Comparison of ENCODE assay signal across 8 cellular contexts in the genomic region with DNA sequence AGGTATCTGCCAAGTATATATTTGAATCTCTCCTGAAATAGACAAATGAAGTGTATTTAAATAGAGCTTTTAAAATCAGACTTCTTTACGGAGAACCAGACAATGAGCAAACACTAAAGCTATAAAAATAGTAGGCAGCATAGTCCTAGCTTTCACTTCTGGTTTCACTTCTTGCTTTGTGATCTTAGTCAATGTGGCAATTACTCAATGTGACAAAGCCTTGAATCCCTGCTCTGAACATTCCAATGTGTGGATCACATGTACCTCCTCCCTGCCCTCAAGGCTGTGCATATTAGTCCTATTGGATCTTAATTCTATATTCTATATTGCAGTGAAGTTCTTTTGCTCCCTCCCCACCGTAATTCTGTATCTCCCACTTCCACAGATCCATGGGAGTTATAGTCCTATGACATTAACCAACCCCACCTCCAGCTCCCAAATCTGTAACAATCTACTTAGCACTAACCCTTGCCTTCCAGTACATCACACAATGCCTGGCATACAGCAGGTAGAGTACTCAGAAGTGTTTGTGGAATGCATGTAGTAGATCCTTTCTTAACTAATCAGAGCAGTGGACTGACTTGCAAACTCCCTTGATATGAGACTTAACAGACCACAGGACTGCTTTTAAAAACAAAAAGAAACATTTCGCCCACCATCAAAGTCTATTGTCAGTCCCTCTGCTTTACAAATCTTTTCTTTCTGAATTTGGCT. TPM values are rescaled to one million over a fixed set of nuclear protein-coding genes. Genes with fewer than 3 reads are reported as not detected.
DNase-seq lines count a peak whose midpoint lies in the region; ATAC-seq, FAIRE-seq and TF ChIP-seq lines count a peak whose summit lies in the region.

No MANE protein-coding gene starts in this region.

- H3K4me1 ChIP-seq in RWPE2 (ENCODE audit: insufficient read depth, poor library complexity, severe bottlenecking) = peaks cover 31% of the 10 kb centered on the region
- H3K4me1 ChIP-seq in gastroesophageal sphincter = peaks cover 4 to 35% (median 10%) of the 10 kb centered on the region in 3 donors

- peaks cover 0 to 4% of the 10 kb centered on the region in 2 donors for H3K36me3 Mint-ChIP-seq in stimulated activated naive B cell treated with anti-CD40 and anti-IgM and Interleukin-4, amounts not matched to agents 10 μg/mL and 1 μg/mL and 100 μg/mL, for 72 hours

- no peaks in the 10 kb centered on the region for H3K9me3 Mint-ChIP-seq in stimulated activated naive B cell treated with anti-CD40 and anti-IgM and Interleukin-4, amounts not matched to agents 10 μg/mL and 1 μg/mL and 100 μg/mL, for 72 hours

- H3K27me3 Mint-ChIP-seq in stimulated activated naive B cell treated with anti-CD40 and anti-IgM and Interleukin-4, amounts not matched to agents 10 μg/mL and 1 μg/mL and 100 μg/mL, for 72 hours = no peaks in the 10 kb centered on the region

- 47 to 62% methylated on average over 3 of the region's 3 CpGs for whole genome bisulfite sequencing in gastroesophageal sphincter (ENCODE audit: low coverage in 1 of 2), 2 donors

- peak overlapping the region; percentile 47 for H3K27ac ChIP-seq in RWPE2 (ENCODE audit: poor library complexity, severe bottlenecking)
- peak overlapping the region in 2 of 4 donors; percentile 9 to 20 for H3K27ac ChIP-seq in gastroesophageal sphincter

- no peak for TF ChIP-seq POLR2A in gastroesophageal sphincter (IDR thresholded peaks at IDR 0.05)

- H3K36me3 ChIP-seq in RWPE2 (ENCODE audit: low read depth) = no peaks in the 10 kb centered on the region
- H3K36me3 ChIP-seq in gastroesophageal sphincter = no peaks in the 10 kb centered on the region

- no peaks in the 10 kb centered on the region for H3K27me3 ChIP-seq in RWPE2 (ENCODE audit: insufficient read depth, poor library complexity, severe bottlenecking)
- H3K27me3 ChIP-seq in gastroesophageal sphincter = no peaks in the 10 kb centered on the region

- peak overlapping the region; percentile 16 for H3K27ac Mint-ChIP-seq in stimulated activated naive B cell treated with anti-CD40 and anti-IgM and Interleukin-4, amounts not matched to agents 10 μg/mL and 1 μg/mL and 100 μg/mL, for 72 hours

- no peak for FAIRE-seq in frontal cortex (lab: Jason Lieb, UNC)

- ATAC-seq in GM19025 (IDR thresholded peaks at IDR 0.05; ENCODE audit: low read depth, unreplicated experiment) (peak; percentile 73), HG03108 (IDR thresholded peaks at IDR 0.05; ENCODE audit: unreplicated experiment) (peak; percentile 71), RWPE2 (ENCODE audit: low read depth) (peak; percentile 71), gastroesophageal sphincter (peak; percentile 73)
- ATAC-seq in stimulated activated naive B cell treated with anti-CD40 and anti-IgM and Interleukin-4, amounts not matched to agents 10 μg/mL and 1 μg/mL and 100 μg/mL, for 72 hours (replicated peaks) = peak; percentile 31 to 52

- DNase-seq in Ammon's horn (ENCODE audit: low spot score) (peak; percentile 55), RWPE2 (ENCODE audit: low spot score) (no peak), frontal cortex (ENCODE audit: low spot score in 2 of 2) (no peak), activated gamma-delta T cell treated with Interleukin-2 at 50 U/mL for 16 hours (no peak)
- DNase-seq in stimulated activated naive B cell treated with anti-CD40 and anti-IgM and Interleukin-4, amounts not matched to agents 10 μg/mL and 1 μg/mL and 100 μg/mL, for 72 hours = no peak

- no peaks in the 10 kb centered on the region for H3K9me3 ChIP-seq in RWPE2 (ENCODE audit: severe bottlenecking)
- no peaks in the 10 kb centered on the region for H3K9me3 ChIP-seq in gastroesophageal sphincter

- TF ChIP-seq CTCF in RWPE2 (IDR thresholded peaks at IDR 0.05; ENCODE audit: poor library complexity, severe bottlenecking) = no peak
- TF ChIP-seq CTCF in gastroesophageal sphincter (IDR thresholded peaks at IDR 0.05) = no peak

- H3K4me3 Mint-ChIP-seq in stimulated activated naive B cell treated with anti-CD40 and anti-IgM and Interleukin-4, amounts not matched to agents 10 μg/mL and 1 μg/mL and 100 μg/mL, for 72 hours = peak overlapping the region; percentile 56 to 66

- no peak overlapping the region for H3K4me3 ChIP-seq in RWPE2 (ENCODE audit: severe bottlenecking)
- H3K4me3 ChIP-seq in gastroesophageal sphincter = no peak overlapping the region

- no peak for TF ChIP-seq EP300 in gastroesophageal sphincter (IDR thresholded peaks at IDR 0.05)

- H3K4me1 Mint-ChIP-seq in stimulated activated naive B cell treated with anti-CD40 and anti-IgM and Interleukin-4, amounts not matched to agents 10 μg/mL and 1 μg/mL and 100 μg/mL, for 72 hours = peaks cover 43 to 69% of the 10 kb centered on the region in 2 donors

RNA-seq across cellular contexts. Expression of a gene that starts 24.3 kb away (rescaled TPM):
- total RNA-seq in gastroesophageal sphincter = 10 to 100 TPM in 2 of 4 donors, 1 to 10 TPM in 2; 2.3 to 44.8 (median 12.5) TPM
- not detected for total RNA-seq in frontal cortex
